Comparison of ENCODE assay signal across 19 cellular contexts in genomic region chr6:168201383-168201782, GRCh38.
DNase-seq lines count a peak whose midpoint lies in the region; ATAC-seq, FAIRE-seq and TF ChIP-seq lines count a peak whose summit lies in the region.
"Had no signal": no experiment of that assay in that cellular context is flagged by ENCODE, and none has a peak within 500 bp of the region (broad histone marks: within the 10 kb centered on the region; RNA-seq: fewer than 3 reads in every experiment).

No MANE protein-coding gene starts in this region.

- no peak for FAIRE-seq in A549 (lab: Jason Lieb, UNC)
- peak; percentile 56 for FAIRE-seq in K562 (lab: Jason Lieb, UNC)
- FAIRE-seq: colon had no signal

- H3K4me3 ChIP-seq in A549 (no peak overlapping the region), HEK293 (ENCODE audit: low read depth, low read length) (no peak overlapping the region), K562 (no peak overlapping the region), liver (ENCODE audit: low read depth in 1 of 3, low read length in 3 of 3) (no peak overlapping the region)
- H3K4me3 ChIP-seq: esophagus muscularis mucosa, tibial nerve had no signal

- ATAC-seq in A549 (peak; percentile 53 to 84; a peak in 3 of 6 replicates), K562 (peak; percentile 89)
- ATAC-seq: activated naive CD8-positive, alpha-beta T cell treated with anti-CD3 and anti-CD28 coated beads, Interleukin-2, amount 50 U/mL, for 24 hours; activated T-cell treated with anti-CD3 and anti-CD28 coated beads, Interleukin-2, amount 50 U/mL, for 4 hours had no signal

- peak; percentile 58 to 63 for TF ChIP-seq RAD21 in A549 (conservative IDR thresholded peaks at IDR 0.05 in 1 of 2, IDR thresholded peaks at IDR 0.05 in 1 of 2)
- peak in 1 of 2 experiments; percentile 52; a peak in 2 of 4 replicates for TF ChIP-seq RAD21 in K562 (CRISPR knock-in tag; conservative IDR thresholded peaks at IDR 0.05 in 1 of 2, IDR thresholded peaks at IDR 0.05 in 1 of 2)
- TF ChIP-seq RAD21 in liver (IDR thresholded peaks at IDR 0.05): peak; percentile 88 to 91

- H3K27me3 ChIP-seq in K562 (ENCODE audit: control insufficient read depth in 2 of 2, insufficient read depth in 2 of 2, low read length in 2 of 2): peaks cover 10 to 70% of the 10 kb centered on the region in 2 experiments; a peak in 4 of 5 replicates
- no peaks in the 10 kb centered on the region for H3K27me3 ChIP-seq in liver (ENCODE audit: control insufficient read depth in 4 of 4, insufficient read depth in 4 of 4, low read length in 3 of 4)
- H3K27me3 ChIP-seq: tibial nerve had no signal

- intact Hi-C loops in K562 (cut with micrococcal nuclease): no loop called here

- TF ChIP-seq EP300 in A549 (IDR thresholded peaks at IDR 0.05): no peak
- TF ChIP-seq EP300 in K562 (IDR thresholded peaks at IDR 0.05; ENCODE audit: low read length): no peak

- no peaks in the 10 kb centered on the region for H3K79me2 ChIP-seq in K562 (ENCODE audit: control insufficient read depth, insufficient read depth, low read length)

- 17% methylated on average over 1 of the region's 7 CpGs for WGBS in A549 (ENCODE audit: missing lambda C conversion rate)
- 0% methylated on average over 6 of the region's 7 CpGs for WGBS in K562 (ENCODE audit: insufficient coverage, low coverage, missing lambda C conversion rate)
- 31% methylated on average over 7 of the region's 7 CpGs for WGBS in liver

- H3K4me1 Mint-ChIP-seq in T-helper 2 cell treated with Interferon-gamma antibody and Interleukin-4, amounts not matched to agents 5 μg/mL and 100 μg/mL, for 36 hours (ENCODE audit: low read depth): no peaks in the 10 kb centered on the region
- H3K4me1 Mint-ChIP-seq: activated CD4-positive, alpha-beta T cell treated with anti-CD3 and anti-CD28 coated beads, Interleukin-2, amount 10 ng/mL, durations not matched to agents 24 days and 14 days; activated naive CD8-positive, alpha-beta T cell treated with anti-CD3 and anti-CD28 coated beads, Interleukin-2, amount 50 U/mL, for 24 hours; IgD-negative memory B cell had no signal

- H3K9me3 Mint-ChIP-seq in T-helper 2 cell treated with Interferon-gamma antibody and Interleukin-4, amounts not matched to agents 5 μg/mL and 100 μg/mL, for 36 hours: no peaks in the 10 kb centered on the region
- H3K9me3 Mint-ChIP-seq: activated CD4-positive, alpha-beta T cell treated with anti-CD3 and anti-CD28 coated beads, Interleukin-2, amount 10 ng/mL, durations not matched to agents 24 days and 14 days; activated naive CD8-positive, alpha-beta T cell treated with anti-CD3 and anti-CD28 coated beads, Interleukin-2, amount 50 U/mL, for 24 hours had no signal

- H3K9ac ChIP-seq in K562 (ENCODE audit: insufficient read depth in 1 of 2, low read depth in 2 of 2, low read length in 2 of 2) (no peak overlapping the region), liver (ENCODE audit: low read depth in 1 of 2, low read length in 2 of 2) (peak overlapping the region in 1 of 2 donors; percentile 70)

- CTCF ChIA-PET in A549 (lab: Yijun Ruan, JAX) (interaction anchor here (0.6 to 1.1 kb wide), 3 partner anchors 31 to 168 kb away, joined by 3 to 5 read pairs (median 3); no protein-coding TSS in a partner anchor), HEK293 (lab: Yijun Ruan, JAX) (interaction anchor here (0.7 to 1.8 kb wide), 8 partner anchors 10 to 154 kb away, joined by 3 to 8 read pairs (median 3); no protein-coding TSS in a partner anchor), K562 (lab: Yijun Ruan, JAX; ENCODE audit: low intra/inter-chr PET ratio) (interaction anchor here (1.1 to 1.2 kb wide), 2 partner anchors 114 to 155 kb away, joined by 3 to 5 read pairs; no protein-coding TSS in a partner anchor)

- POLR2A ChIA-PET in A549 (lab: Yijun Ruan, JAX) (no interaction called here), HEK293 (lab: Yijun Ruan, JAX) (interaction anchor here (0.6 kb wide), 1 partner anchor 105 kb away, joined by 4 read pairs; no protein-coding TSS in a partner anchor), K562 (lab: Yijun Ruan, JAX) (interaction anchor here (0.6 to 0.9 kb wide), 2 partner anchors 153 to 679 kb away, joined by 3 to 4 read pairs; no protein-coding TSS in a partner anchor)

- H4K20me1 ChIP-seq in K562 (replicated peaks; ENCODE audit: control insufficient read depth, insufficient read depth, low read length): peaks cover 5% of the 10 kb centered on the region; the same call in 1 of the 2 replicates

- TF ChIP-seq CTCF in A549 (IDR thresholded peaks at IDR 0.05) (peak; percentile 43; the same call in 2 of the 3 replicates), HEK293 (tag by site-specific recombination; IDR thresholded peaks at IDR 0.05) (peak; percentile 28; the same call in 1 of the 2 replicates), K562 (IDR thresholded peaks at IDR 0.05 in 2 of 3, conservative IDR thresholded peaks at IDR 0.05 in 1 of 3; ENCODE audit: insufficient read depth in 2 of 3, low read depth in 1 of 3, low read length in 3 of 3) (peak; percentile 52 to 72 (median 62); a peak in 5 of 6 replicates), liver (IDR thresholded peaks at IDR 0.05; ENCODE audit: low read depth, low read length, missing input control) (peak; percentile 61)

- H3K36me3 Mint-ChIP-seq in T-helper 2 cell treated with Interferon-gamma antibody and Interleukin-4, amounts not matched to agents 5 μg/mL and 100 μg/mL, for 36 hours (ENCODE audit: low read depth): no peaks in the 10 kb centered on the region
- H3K36me3 Mint-ChIP-seq: IgD-negative memory B cell had no signal

- in situ Hi-C loops in K562 (cut with MboI): no loop called here

- no peak overlapping the region for H3K4me2 ChIP-seq in A549
- no peak overlapping the region for H3K4me2 ChIP-seq in K562 (ENCODE audit: insufficient read depth, low read length)

- TF ChIP-seq POLR2A in A549 (IDR thresholded peaks at IDR 0.05; ENCODE audit: low read length) (no peak), K562 (conservative IDR thresholded peaks at IDR 0.05) (no peak)

- H3K27ac Mint-ChIP-seq in T-helper 2 cell treated with Interferon-gamma antibody and Interleukin-4, amounts not matched to agents 5 μg/mL and 100 μg/mL, for 36 hours: no peak overlapping the region
- H3K27ac Mint-ChIP-seq: activated CD4-positive, alpha-beta T cell treated with anti-CD3 and anti-CD28 coated beads, Interleukin-2, amount 10 ng/mL, durations not matched to agents 24 days and 14 days; activated naive CD8-positive, alpha-beta T cell treated with anti-CD3 and anti-CD28 coated beads, Interleukin-2, amount 50 U/mL, for 24 hours; IgD-negative memory B cell had no signal

- H3K9me3 ChIP-seq in A549 (no peaks in the 10 kb centered on the region), HEK293 (ENCODE audit: control insufficient read depth, insufficient read depth, low read depth, low read length) (no peaks in the 10 kb centered on the region), K562 (replicated peaks; ENCODE audit: control insufficient read depth, insufficient read depth, low read depth, low read length) (no peaks in the 10 kb centered on the region), liver (ENCODE audit: control insufficient read depth in 4 of 4, low read length in 3 of 4) (no peaks in the 10 kb centered on the region)
- H3K9me3 ChIP-seq: esophagus muscularis mucosa had no signal

- H2AFZ ChIP-seq in K562 (ENCODE audit: low read depth, low read length): no peak overlapping the region

- H3K4me1 ChIP-seq in A549: peaks cover 5% of the 10 kb centered on the region; the same call in 2 of the 3 replicates
- 0 out of 2 replicates have a peak, but pooled peaks cover 1% of the 10 kb centered on the region for H3K4me1 ChIP-seq in HEK293 (ENCODE audit: control insufficient read depth, insufficient read depth, low read length)
- no peaks in the 10 kb centered on the region for H3K4me1 ChIP-seq in K562 (replicated peaks in 1 of 2; ENCODE audit: control insufficient read depth in 2 of 2, insufficient read depth in 2 of 2, low read length in 2 of 2)
- peaks cover 3 to 35% (median 20%) of the 10 kb centered on the region in 4 donors for H3K4me1 ChIP-seq in liver (ENCODE audit: control insufficient read depth in 4 of 4, insufficient read depth in 4 of 4, low read length in 3 of 4)
- H3K4me1 ChIP-seq: esophagus muscularis mucosa had no signal

- no peaks in the 10 kb centered on the region for H3K9me1 ChIP-seq in K562 (ENCODE audit: control insufficient read depth, insufficient read depth, low read length)

- H3K27me3 Mint-ChIP-seq in T-helper 2 cell treated with Interferon-gamma antibody and Interleukin-4, amounts not matched to agents 5 μg/mL and 100 μg/mL, for 36 hours (ENCODE audit: low read depth): no peaks in the 10 kb centered on the region

- no peak overlapping the region for H3K4me3 Mint-ChIP-seq in T-helper 2 cell treated with Interferon-gamma antibody and Interleukin-4, amounts not matched to agents 5 μg/mL and 100 μg/mL, for 36 hours
- H3K4me3 Mint-ChIP-seq: activated CD4-positive, alpha-beta T cell treated with anti-CD3 and anti-CD28 coated beads, Interleukin-2, amount 10 ng/mL, durations not matched to agents 24 days and 14 days; activated naive CD8-positive, alpha-beta T cell treated with anti-CD3 and anti-CD28 coated beads, Interleukin-2, amount 50 U/mL, for 24 hours; activated T-cell treated with anti-CD3 and anti-CD28 coated beads, Interleukin-2, amount 50 U/mL, for 4 hours; IgD-negative memory B cell had no signal

- H3K36me3 ChIP-seq in HEK293 (ENCODE audit: control insufficient read depth in 2 of 2, insufficient read depth in 1 of 2, low read length in 2 of 2) (no peaks in the 10 kb centered on the region), K562 (ENCODE audit: control insufficient read depth, insufficient read depth, low read length) (no peaks in the 10 kb centered on the region), liver (ENCODE audit: control insufficient read depth in 4 of 4, insufficient read depth in 3 of 4, low read depth in 1 of 4, low read length in 3 of 4) (no peaks in the 10 kb centered on the region)
- H3K36me3 ChIP-seq: esophagus muscularis mucosa, tibial nerve had no signal

- DNase-seq in A549 (ENCODE audit: low read depth in 1 of 2, low spot score in 1 of 2) (peak; percentile 12 to 37), K562 (ENCODE audit: extremely low read depth in 1 of 4, low spot score in 3 of 4) (peak; percentile 23 to 37 (median 34)), inferior parietal cortex (ENCODE audit: extremely low spot score) (no peak), NCI-H187 treated with DMSO at 0.1 percent for 48 hours (lab: John Stamatoyannopoulos, UW) (no peak)
- DNase-seq in T-helper 2 cell treated with Interferon-gamma antibody and Interleukin-4, amounts not matched to agents 5 μg/mL and 100 μg/mL, for 36 hours (ENCODE audit: low spot score): no peak
- DNase-seq in activated CD4-positive, alpha-beta T cell treated with anti-CD3 and anti-CD28 coated beads, Interleukin-2, amount 50 U/mL, for 1 hour: no peak
- DNase-seq: activated CD4-positive, alpha-beta T cell treated with anti-CD3 and anti-CD28 coated beads, Interleukin-2, amount 10 ng/mL, durations not matched to agents 24 days and 14 days; activated naive CD8-positive, alpha-beta T cell treated with anti-CD3 and anti-CD28 coated beads, Interleukin-2, amount 50 U/mL, for 24 hours; activated T-cell treated with anti-CD3 and anti-CD28 coated beads, Interleukin-2, amount 50 U/mL, for 4 hours; DMS79; hypothalamus; NCI-H2029 treated with DMSO at 0.1 percent for 48 hours; stimulated activated CD8-positive, alpha-beta memory T cell treated with anti-CD3 and anti-CD28 coated beads, Interleukin-4, amount 100 ng/mL, for 48 hours had no signal

- no peak overlapping the region for H3K27ac ChIP-seq in A549
- no peak overlapping the region for H3K27ac ChIP-seq in HEK293 (ENCODE audit: extremely low read depth, low read depth, low read length)
- H3K27ac ChIP-seq in K562 (ENCODE audit: extremely low read depth, low read depth, low read length): no peak overlapping the region
- H3K27ac ChIP-seq in liver (ENCODE audit: low read depth in 1 of 2, low read length in 2 of 2): peak overlapping the region; percentile 88
- H3K27ac ChIP-seq: esophagus muscularis mucosa, tibial nerve had no signal

- no TSS peak for BruUV-seq in K562 (replicated peaks; lab: Mats Ljungman, UMichigan)

Comparison
In these comparisons a context has a peak if more than half of its experiments do, and no peak if none do; other contexts are left out.
1. DNase-seq: peak in A549 (2 of 2) and K562 (4 of 4); none in T-helper 2 cell treated with Interferon-gamma antibody and Interleukin-4, amounts not matched to agents 5 μg/mL and 100 μg/mL, for 36 hours (single experiment), inferior parietal cortex (single experiment), NCI-H187 treated with DMSO at 0.1 percent for 48 hours (single experiment) and activated CD4-positive, alpha-beta T cell treated with anti-CD3 and anti-CD28 coated beads, Interleukin-2, amount 50 U/mL, for 1 hour (single experiment).
2. H3K27ac ChIP-seq: peak in liver (2 of 2); none in A549 (0 of 2), HEK293 (single experiment) and K562 (single experiment).
3. Peak in every context shown above with its lines, with median percentiles within 50 percentile points of each other: CTCF ChIP-seq.